ENCODE assay signal across 2 cellular contexts in the genomic region with DNA sequence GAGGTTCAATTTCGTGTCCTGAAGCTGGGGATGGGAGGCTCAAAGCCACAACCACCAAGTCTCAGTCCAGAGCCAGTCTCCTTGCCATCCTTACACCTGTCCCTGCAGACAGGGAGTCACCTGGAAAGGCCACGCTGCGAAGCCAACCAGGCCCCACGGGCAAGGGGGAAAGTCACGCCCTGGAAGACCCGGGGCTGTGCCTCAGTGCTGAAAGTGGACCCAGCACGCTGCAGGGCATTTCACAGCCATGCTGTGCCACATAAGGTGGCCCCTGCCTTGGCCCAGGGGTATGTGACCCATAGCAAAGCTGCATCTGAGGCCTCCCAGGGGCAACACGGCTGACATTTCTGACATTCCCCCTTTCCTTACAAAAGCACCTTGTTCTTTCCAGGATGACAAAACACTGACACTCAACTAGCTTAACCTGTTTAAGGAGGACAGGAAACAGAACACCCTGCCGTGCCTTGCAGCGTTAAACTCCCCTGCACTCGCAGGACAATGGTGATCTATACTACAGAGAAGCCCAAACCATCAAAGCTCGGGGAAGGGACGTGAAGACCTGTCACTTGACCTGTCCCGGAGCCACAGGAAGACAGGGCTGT.
TF ChIP-seq lines count a peak whose summit lies in the region.

No MANE protein-coding gene starts in this region.

TF ChIP-seq in GM12891, 5 proteins besides CTCF, POLR2A, EP300 and RAD21:
- TF ChIP-seq PAX5 (IDR thresholded peaks at IDR 0.05; ENCODE audit: insufficient read depth, low read length, severe bottlenecking): no peak
- TF ChIP-seq TAF1 (IDR thresholded peaks at IDR 0.05; ENCODE audit: low read depth, low read length): no peak
- TF ChIP-seq POU2F2 (IDR thresholded peaks at IDR 0.05; ENCODE audit: low read depth, low read length): no peak
- TF ChIP-seq POLR2AphosphoS5 (IDR thresholded peaks at IDR 0.05; ENCODE audit: low read depth, low read length): no peak
- no peak for TF ChIP-seq SPI1 (IDR thresholded peaks at IDR 0.05; ENCODE audit: low read depth, low read length)

TF ChIP-seq in H1, 55 proteins besides CTCF, POLR2A, EP300 and RAD21:
- TF ChIP-seq EGR1 (IDR thresholded peaks at IDR 0.05; ENCODE audit: borderline replicate concordance, low read depth, low read length): no peak
- no peak for TF ChIP-seq CBX5 (IDR thresholded peaks at IDR 0.05; ENCODE audit: low read depth, low read length)
- TF ChIP-seq NANOG (IDR thresholded peaks at IDR 0.05; ENCODE audit: insufficient read depth, low read depth, low read length, poor library complexity, severe bottlenecking): no peak
- no peak for TF ChIP-seq SUZ12 (IDR thresholded peaks at IDR 0.05; ENCODE audit: low read length)
- TF ChIP-seq SAP30 (IDR thresholded peaks at IDR 0.05; ENCODE audit: insufficient read depth, insufficient replicate concordance, low read length): no peak
